In the genomic region with DNA sequence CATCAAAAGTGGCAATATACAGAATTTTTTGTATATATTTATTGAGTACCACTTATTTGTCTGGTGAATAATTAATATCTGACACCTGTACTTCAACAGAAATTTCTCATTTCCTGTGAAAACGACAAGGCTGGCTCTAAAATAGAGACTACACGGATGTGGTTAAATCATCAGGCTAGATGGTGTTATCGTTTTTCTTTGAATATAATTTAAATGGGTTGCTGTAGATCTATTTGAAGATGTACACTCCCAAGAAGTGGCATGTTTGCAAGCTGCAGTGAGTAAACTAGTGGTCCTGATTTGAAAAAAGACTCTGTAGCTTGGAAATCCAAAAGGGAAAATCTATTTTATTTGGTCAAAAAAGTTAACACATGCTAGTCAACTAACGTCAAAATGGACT, we compare ENCODE assay signal across 9 cellular contexts. TPM values are rescaled to one million over a fixed set of nuclear protein-coding genes. Genes with fewer than 3 reads are reported as not detected.
DNase-seq lines count a peak whose midpoint lies in the region; ATAC-seq, FAIRE-seq and TF ChIP-seq lines count a peak whose summit lies in the region.
"Had no signal": no experiment of that assay in that cellular context is flagged by ENCODE, and none has a peak within 500 bp of the region (broad histone marks: within the 10 kb centered on the region; RNA-seq: fewer than 3 reads in every experiment).

No MANE protein-coding gene starts in this region.

- POLR2A ChIA-PET in CD8-positive, alpha-beta T cell (lab: Charles Lee), result interaction anchor here (0.6 to 8.1 kb wide), 2 partner anchors 13 to 36 kb away, joined by 3 to 71 read pairs; a partner anchor contains a TSS
- POLR2A ChIA-PET in Caco-2 (lab: Charles Lee), result no interaction called here

- no peak overlapping the region for H2BK120ac ChIP-seq in neuronal stem cell (ENCODE audit: low read depth, low read length)

- H3K4me2 ChIP-seq in neuronal stem cell (ENCODE audit: insufficient read depth, low read length, poor library complexity, severe bottlenecking), result no peak overlapping the region

- H3K27ac Mint-ChIP-seq in CD8-positive, alpha-beta T cell, result peak overlapping the region; percentile 82
- H3K27ac Mint-ChIP-seq in activated naive CD8-positive, alpha-beta T cell treated with anti-CD3 and anti-CD28 coated beads, Interleukin-2, amount 50 U/mL, for 24 hours, result peak overlapping the region; percentile 95
- H3K27ac Mint-ChIP-seq in Caco-2 (ENCODE audit: unreplicated experiment), result no peak overlapping the region

- H4K91ac ChIP-seq in neuronal stem cell (ENCODE audit: low read depth, low read length, poor library complexity), result no peak overlapping the region

- no peak for FAIRE-seq in kidney (lab: Jason Lieb, UNC)

- H3K23ac ChIP-seq in neuronal stem cell (ENCODE audit: low read depth, low read length, poor library complexity), result no peak overlapping the region

- BruUV-seq in Caco-2 (replicated peaks; lab: Mats Ljungman, UMichigan), result no TSS peak

- no peak overlapping the region for H2AFZ ChIP-seq in neuronal stem cell (ENCODE audit: low read length)

- H3K4me3 ChIP-seq in CD8-positive, alpha-beta T cell (ENCODE audit: low read depth, low read length), result peak overlapping the region; percentile 20
- peak overlapping the region in 1 of 2 donors; percentile 35 for H3K4me3 ChIP-seq in kidney (ENCODE audit: low read length in 2 of 2)
- H3K4me3 ChIP-seq in Caco-2 (ENCODE audit: low read depth, low read length), result no peak overlapping the region
- H3K4me3 ChIP-seq in neuronal stem cell (ENCODE audit: low read length in 2 of 2), result no peak overlapping the region

- no peak overlapping the region for H3K18ac ChIP-seq in neuronal stem cell (ENCODE audit: low read length)

- H3K4ac ChIP-seq in neuronal stem cell (ENCODE audit: low read length), result no peak overlapping the region

- H2BK5ac ChIP-seq in neuronal stem cell (ENCODE audit: low read length), result no peak overlapping the region

- peak overlapping the region; percentile 8 for H3K27ac ChIP-seq in CD8-positive, alpha-beta T cell (ENCODE audit: low read depth, low read length)
- H3K27ac ChIP-seq in kidney (ENCODE audit: low read depth in 2 of 2, low read length in 2 of 2) (no peak overlapping the region), neuronal stem cell (replicated peaks; ENCODE audit: low read length) (no peak overlapping the region)
- H3K27ac ChIP-seq: SK-N-MC had no signal

- no peaks in the 10 kb centered on the region for H3K79me1 ChIP-seq in neuronal stem cell (ENCODE audit: low read depth, low read length)

- H3K9me3 Mint-ChIP-seq in CD8-positive, alpha-beta T cell, result no peaks in the 10 kb centered on the region
- peaks cover 3% of the 10 kb centered on the region for H3K9me3 Mint-ChIP-seq in activated naive CD8-positive, alpha-beta T cell treated with anti-CD3 and anti-CD28 coated beads, Interleukin-2, amount 50 U/mL, for 24 hours
- no peaks in the 10 kb centered on the region for H3K9me3 Mint-ChIP-seq in Caco-2 (ENCODE audit: unreplicated experiment)

- H3K27me3 Mint-ChIP-seq in CD8-positive, alpha-beta T cell (ENCODE audit: low read depth), result no peaks in the 10 kb centered on the region
- no peaks in the 10 kb centered on the region for H3K27me3 Mint-ChIP-seq in activated naive CD8-positive, alpha-beta T cell treated with anti-CD3 and anti-CD28 coated beads, Interleukin-2, amount 50 U/mL, for 24 hours
- H3K27me3 Mint-ChIP-seq in Caco-2 (ENCODE audit: insufficient read depth, unreplicated experiment), result peaks cover 3% of the 10 kb centered on the region

- H3K27me3 ChIP-seq in CD8-positive, alpha-beta T cell (ENCODE audit: insufficient read depth, low read length), result no peaks in the 10 kb centered on the region
- no peaks in the 10 kb centered on the region for H3K27me3 ChIP-seq in Caco-2 (replicated peaks; ENCODE audit: control insufficient read depth, insufficient read depth, low read length)
- H3K27me3 ChIP-seq in neuronal stem cell (ENCODE audit: control insufficient read depth in 3 of 3, insufficient read depth in 3 of 3, low read depth in 1 of 3, low read length in 3 of 3), result no peaks in the 10 kb centered on the region

- H2BK12ac ChIP-seq in neuronal stem cell (ENCODE audit: low read length), result no peak overlapping the region

- H3K4me1 Mint-ChIP-seq in CD8-positive, alpha-beta T cell (ENCODE audit: low read depth), result peaks cover 70% of the 10 kb centered on the region
- H3K4me1 Mint-ChIP-seq in activated naive CD8-positive, alpha-beta T cell treated with anti-CD3 and anti-CD28 coated beads, Interleukin-2, amount 50 U/mL, for 24 hours, result peaks cover 72% of the 10 kb centered on the region
- H3K4me1 Mint-ChIP-seq in Caco-2 (ENCODE audit: low read depth, unreplicated experiment), result no peaks in the 10 kb centered on the region

- peaks cover 31% of the 10 kb centered on the region for H3K36me3 Mint-ChIP-seq in CD8-positive, alpha-beta T cell
- H3K36me3 Mint-ChIP-seq in activated naive CD8-positive, alpha-beta T cell treated with anti-CD3 and anti-CD28 coated beads, Interleukin-2, amount 50 U/mL, for 24 hours (ENCODE audit: low read depth), result peaks cover 46% of the 10 kb centered on the region
- no peaks in the 10 kb centered on the region for H3K36me3 Mint-ChIP-seq in Caco-2 (ENCODE audit: insufficient read depth, unreplicated experiment)

- intact Hi-C loops in CD8-positive, alpha-beta T cell (cut with DNase I, micrococcal nuclease), result loop anchor here in 1 of 2 experiments (2.0 kb wide), 1 partner anchor 44 kb away; no protein-coding TSS in a partner anchor
- intact Hi-C loops in kidney (cut with DNase I), result no loop called here
- intact Hi-C loops in Caco-2 (cut with micrococcal nuclease; ENCODE audit: unreplicated experiment), result no loop called here

- no peaks in the 10 kb centered on the region for H3K9me3 ChIP-seq in CD8-positive, alpha-beta T cell (ENCODE audit: low read length)
- H3K9me3 ChIP-seq in kidney (ENCODE audit: control insufficient read depth in 1 of 2, low read length in 2 of 2), result no peaks in the 10 kb centered on the region
- no peaks in the 10 kb centered on the region for H3K9me3 ChIP-seq in Caco-2
- H3K9me3 ChIP-seq in neuronal stem cell (replicated peaks in 1 of 2; ENCODE audit: control insufficient read depth in 2 of 2, insufficient read depth in 1 of 2, low read depth in 1 of 2, low read length in 2 of 2), result peaks cover 0 to 8% of the 10 kb centered on the region in 2 donors

- CTCF ChIA-PET in CD8-positive, alpha-beta T cell (lab: Charles Lee), result interaction anchor here (1.6 kb wide), 1 partner anchor 14 kb away, joined by 5 read pairs; a partner anchor contains a TSS
- CTCF ChIA-PET in Caco-2 (lab: Charles Lee), result no interaction called here

- no peak for TF ChIP-seq CTCF in CD8-positive, alpha-beta T cell (IDR thresholded peaks at IDR 0.05)
- TF ChIP-seq CTCF in kidney (IDR thresholded peaks at IDR 0.05; ENCODE audit: borderline replicate concordance, extremely low read depth, insufficient read depth) (no peak), Caco-2 (IDR thresholded peaks at IDR 0.05; ENCODE audit: insufficient read depth in 1 of 2, low read depth in 1 of 2, low read length in 1 of 2, severe bottlenecking in 1 of 2, unreplicated experiment in 1 of 2) (no peak)

- no peaks in the 10 kb centered on the region for H3K36me3 ChIP-seq in CD8-positive, alpha-beta T cell (ENCODE audit: insufficient read depth, low read length)
- H3K36me3 ChIP-seq in kidney (ENCODE audit: control insufficient read depth in 1 of 2, insufficient read depth in 2 of 2, low read length in 2 of 2) (no peaks in the 10 kb centered on the region), Caco-2 (ENCODE audit: control insufficient read depth, insufficient read depth, low read length) (no peaks in the 10 kb centered on the region), neuronal stem cell (replicated peaks in 1 of 2; ENCODE audit: control insufficient read depth in 2 of 2, insufficient read depth in 2 of 2, low read length in 2 of 2) (peaks cover 0 to 92% of the 10 kb centered on the region in 2 donors)

- no peak overlapping the region for H4K8ac ChIP-seq in neuronal stem cell (ENCODE audit: low read depth, low read length)

- WGBS in neuronal stem cell (ENCODE audit: extremely low coverage in 2 of 2, insufficient read length in 2 of 2, insufficient replicate concordance in 1 of 2), 2 donors, result no CpG with 5 or more reads among the region's 4 CpGs

- H3K9ac ChIP-seq in kidney (ENCODE audit: low read length in 2 of 2) (no peak overlapping the region), neuronal stem cell (ENCODE audit: low read depth, low read length, poor library complexity) (no peak overlapping the region)

- peaks cover 35% of the 10 kb centered on the region for H3K4me1 ChIP-seq in CD8-positive, alpha-beta T cell (ENCODE audit: insufficient read depth, low read length)
- H3K4me1 ChIP-seq in kidney (ENCODE audit: control insufficient read depth in 1 of 2, insufficient read depth in 1 of 2, low read depth in 1 of 2, low read length in 2 of 2) (no peaks in the 10 kb centered on the region), Caco-2 (no peaks in the 10 kb centered on the region), neuronal stem cell (ENCODE audit: control insufficient read depth in 2 of 2, insufficient read depth in 1 of 2, low read depth in 1 of 2, low read length in 2 of 2) (no peaks in the 10 kb centered on the region)

- H3K14ac ChIP-seq in neuronal stem cell (ENCODE audit: low read length), result no peak overlapping the region

- ATAC-seq in CD8-positive, alpha-beta T cell, result peak; percentile 84
- ATAC-seq in GM19463 (IDR thresholded peaks at IDR 0.05; ENCODE audit: unreplicated experiment) (peak; percentile 58), HG03354 (IDR thresholded peaks at IDR 0.05; ENCODE audit: poor library complexity, severe bottlenecking, unreplicated experiment) (peak; percentile 81)
- peak; percentile 56 for ATAC-seq in activated naive CD8-positive, alpha-beta T cell treated with anti-CD3 and anti-CD28 coated beads, Interleukin-2, amount 50 U/mL, for 24 hours

- DNase-seq in CD8-positive, alpha-beta T cell, result no peak
- no peak for DNase-seq in activated naive CD8-positive, alpha-beta T cell treated with anti-CD3 and anti-CD28 coated beads, Interleukin-2, amount 50 U/mL, for 24 hours
- DNase-seq in kidney, result no peak
- no peak for DNase-seq in Caco-2
- no peak for DNase-seq in NCI-H748 (lab: John Stamatoyannopoulos, UW; ENCODE audit: unreplicated experiment)
- DNase-seq in neuronal stem cell (ENCODE audit: low spot score), result no peak

- peak overlapping the region; percentile 70 for H3K4me3 Mint-ChIP-seq in CD8-positive, alpha-beta T cell
- H3K4me3 Mint-ChIP-seq in activated naive CD8-positive, alpha-beta T cell treated with anti-CD3 and anti-CD28 coated beads, Interleukin-2, amount 50 U/mL, for 24 hours, result peak overlapping the region; percentile 74
- H3K4me3 Mint-ChIP-seq in Caco-2 (ENCODE audit: unreplicated experiment), result no peak overlapping the region

- no peak overlapping the region for H2BK15ac ChIP-seq in neuronal stem cell (ENCODE audit: low read length)

- H2AK5ac ChIP-seq in neuronal stem cell (ENCODE audit: low read depth, low read length), result no peak overlapping the region

RNA-seq across cellular contexts. Expression of a gene that starts 13.9 kb away (rescaled TPM):
- 10 to 100 TPM; 15.6 to 16.4 TPM for total RNA-seq in CD8-positive, alpha-beta T cell
- total RNA-seq in kidney (11.6 TPM), Caco-2 (2022) (0.61 and 0.72 TPM in 2 replicates)
- polyA plus RNA-seq in kidney (ENCODE audit: insufficient read depth, low read depth, low replicate concordance), result 0.69 TPM
- polyA plus RNA-seq in neuronal stem cell (2013, experiment 1 of 2), result 1.9 TPM
- polyA plus RNA-seq in neuronal stem cell (2013, experiment 2 of 2), result 1.9 TPM
